In genomic region chr5:14968796-14969195, GRCh38 we compare ENCODE assay signal across 6 cellular contexts.
"Had no signal": no experiment of that assay in that cellular context is flagged by ENCODE, and none has a peak within 500 bp of the region (broad histone marks: within the 10 kb centered on the region; RNA-seq: fewer than 3 reads in every experiment).

No MANE protein-coding gene starts in this region.

- DNase-seq: H9, HCEC 1CT, Karpas-422, KBM-7 had no signal

- ATAC-seq: GM23338, HepG2 had no signal
